In genomic region chr4:82437285-82438005, GRCh38 we compare ENCODE assay signal across 16 cellular contexts. TPM values are rescaled to one million over a fixed set of nuclear protein-coding genes. Genes with fewer than 3 reads are reported as not detected.
A peak's percentile ranks its signal among the peaks of the same experiment; 100 is the strongest.
DNase-seq lines count a peak whose midpoint lies in the region; ATAC-seq, FAIRE-seq and TF ChIP-seq lines count a peak whose summit lies in the region.
"Had no signal": no experiment of that assay in that cellular context is flagged by ENCODE, and none has a peak within 500 bp of the region (broad histone marks: within the 10 kb centered on the region; RNA-seq: fewer than 3 reads in every experiment).

No MANE protein-coding gene starts in this region.

- H4K20me1 ChIP-seq in astrocyte (ENCODE audit: insufficient read depth, low read length) (peaks cover 71% of the 10 kb centered on the region), keratinocyte (ENCODE audit: control insufficient read depth, extremely low read depth, insufficient read depth, low read length) (no peaks in the 10 kb centered on the region)

- H3K36me3 ChIP-seq in H7 (replicated peaks; ENCODE audit: control insufficient read depth, insufficient read depth, low read length) (no peaks in the 10 kb centered on the region), astrocyte (ENCODE audit: insufficient read depth, low read length) (no peaks in the 10 kb centered on the region), keratinocyte (ENCODE audit: control insufficient read depth in 2 of 2, extremely low read depth in 1 of 2, insufficient read depth in 2 of 2, low read length in 2 of 2) (peaks cover 3 to 18% of the 10 kb centered on the region in 2 experiments)

- H3K9me1 ChIP-seq in keratinocyte (ENCODE audit: control insufficient read depth, extremely low read depth, insufficient read depth, low read length): peaks cover 2% of the 10 kb centered on the region

- peaks cover 7% of the 10 kb centered on the region for H3K4me1 ChIP-seq in astrocyte (ENCODE audit: insufficient read depth, low read length)
- peaks cover 30% of the 10 kb centered on the region for H3K4me1 ChIP-seq in keratinocyte (ENCODE audit: control insufficient read depth, extremely low read depth, insufficient read depth, low read length)
- H3K4me1 ChIP-seq: SJSA1 had no signal

- H3K4me1 Mint-ChIP-seq in astrocyte (ENCODE audit: low read depth, unreplicated experiment): peaks cover 19% of the 10 kb centered on the region

- no peaks in the 10 kb centered on the region for H3K9me3 Mint-ChIP-seq in astrocyte (ENCODE audit: unreplicated experiment)
- H3K9me3 Mint-ChIP-seq: dendritic cell treated with granulocyte-macrophage colony-stimulating factor and Interleukin-4, amounts not matched to agents 40 ng/mL and 50 ng/mL, for 4 days had no signal

- ATAC-seq in GM21825 (IDR thresholded peaks at IDR 0.05; ENCODE audit: unreplicated experiment): no peak
- ATAC-seq: activated CD8-positive, alpha-beta memory T cell treated with anti-CD3 and anti-CD28 coated beads, Interleukin-2, amount 10 ng/mL, durations not matched to agents 7 days and 5 days had no signal

- H3K4me3 ChIP-seq in H7 (ENCODE audit: insufficient read depth, low read depth, low read length) (no peak overlapping the region), astrocyte (ENCODE audit: insufficient read depth, low read depth, low read length) (no peak overlapping the region), keratinocyte (ENCODE audit: control insufficient read depth in 2 of 3, extremely low read depth in 1 of 3, insufficient read depth in 2 of 3, low read depth in 1 of 3, low read length in 3 of 3) (peak overlapping the region in 2 of 3 experiments; percentile 34 to 49)
- H3K4me3 ChIP-seq: SJSA1 had no signal

- no peak overlapping the region for H3K27ac ChIP-seq in astrocyte (ENCODE audit: low read depth, low read length)
- H3K27ac ChIP-seq in keratinocyte (ENCODE audit: control insufficient read depth, insufficient read depth, low read length): peak overlapping the region; percentile 66
- H3K27ac ChIP-seq: SJSA1 had no signal

- no peak for FAIRE-seq in astrocyte (lab: Jason Lieb, UNC)
- FAIRE-seq in keratinocyte (lab: Jason Lieb, UNC): peak; percentile 97
- FAIRE-seq: islet of Langerhans, TTC549 had no signal

- dilution Hi-C loops in keratinocyte (cut with MboI; ENCODE audit: extremely low pct_ligation_motif_present, low sequenced_read_pairs): no loop called here

- H3K4me2 ChIP-seq in astrocyte (ENCODE audit: low read length) (no peak overlapping the region), keratinocyte (ENCODE audit: control insufficient read depth, extremely low read depth, insufficient read depth, low read depth, low read length) (peak overlapping the region; percentile 84)

- DNase-seq in AG08396 (ENCODE audit: low spot score): peak; percentile 26
- DNase-seq in H7: peak; percentile 23
- peak; percentile 16 for DNase-seq in astrocyte (ENCODE audit: low read depth)
- DNase-seq in keratinocyte (ENCODE audit: low read depth, low spot score): peak; percentile 78
- DNase-seq in A172 (ENCODE audit: low spot score): no peak
- no peak for DNase-seq in LoVo (ENCODE audit: low spot score)
- no peak for DNase-seq in superior temporal gyrus (ENCODE audit: extremely low spot score)
- DNase-seq: activated CD8-positive, alpha-beta memory T cell treated with anti-CD3 and anti-CD28 coated beads, Interleukin-2, amount 10 ng/mL, durations not matched to agents 7 days and 5 days; DMS53; retina; stimulated activated CD4-positive, alpha-beta T cell treated with anti-CD3 and anti-CD28 coated beads, Interleukin-2, amount 100 ng/mL, for 48 hours had no signal

- peaks cover 6% of the 10 kb centered on the region for H3K36me3 Mint-ChIP-seq in astrocyte (ENCODE audit: low read depth, unreplicated experiment)

- no peaks in the 10 kb centered on the region for H3K9me3 ChIP-seq in astrocyte (ENCODE audit: insufficient read depth, low read depth, low read length)
- H3K9me3 ChIP-seq in keratinocyte (ENCODE audit: control insufficient read depth, low read depth, low read length): no peaks in the 10 kb centered on the region

- no peaks in the 10 kb centered on the region for H3K27me3 ChIP-seq in H7 (ENCODE audit: control insufficient read depth, insufficient read depth, low read length)
- H3K27me3 ChIP-seq in astrocyte (ENCODE audit: insufficient read depth, low read length): no peaks in the 10 kb centered on the region
- no peaks in the 10 kb centered on the region for H3K27me3 ChIP-seq in keratinocyte (ENCODE audit: control insufficient read depth, extremely low read depth, insufficient read depth, low read length)
- H3K27me3 ChIP-seq: SJSA1 had no signal

- no peak for TF ChIP-seq CTCF in astrocyte (IDR thresholded peaks at IDR 0.05; ENCODE audit: insufficient read depth, low read depth, low read length)
- no peak for TF ChIP-seq CTCF in keratinocyte (optimal IDR thresholded peaks at IDR 0.05 in 1 of 3, IDR thresholded peaks at IDR 0.05 in 1 of 3, conservative IDR thresholded peaks at IDR 0.05 in 1 of 3; ENCODE audit: extremely low read depth in 1 of 3, insufficient read depth in 2 of 3, low read length in 3 of 3)

- peak overlapping the region; percentile 82 for H3K27ac Mint-ChIP-seq in astrocyte (ENCODE audit: unreplicated experiment)
- H3K27ac Mint-ChIP-seq: activated CD8-positive, alpha-beta memory T cell treated with anti-CD3 and anti-CD28 coated beads, Interleukin-2, amount 10 ng/mL, durations not matched to agents 7 days and 5 days; dendritic cell treated with granulocyte-macrophage colony-stimulating factor and Interleukin-4, amounts not matched to agents 40 ng/mL and 50 ng/mL, for 4 days had no signal

- H2AFZ ChIP-seq in astrocyte (ENCODE audit: low read depth, low read length) (no peak overlapping the region), keratinocyte (ENCODE audit: control insufficient read depth, low read length) (no peak overlapping the region)

- H3K27me3 Mint-ChIP-seq in astrocyte (ENCODE audit: low read depth, unreplicated experiment): no peaks in the 10 kb centered on the region
- H3K27me3 Mint-ChIP-seq: activated CD8-positive, alpha-beta memory T cell treated with anti-CD3 and anti-CD28 coated beads, Interleukin-2, amount 10 ng/mL, durations not matched to agents 7 days and 5 days; dendritic cell treated with granulocyte-macrophage colony-stimulating factor and Interleukin-4, amounts not matched to agents 40 ng/mL and 50 ng/mL, for 4 days had no signal

- peak overlapping the region; percentile 36 for H3K4me3 Mint-ChIP-seq in astrocyte (ENCODE audit: unreplicated experiment)
- H3K4me3 Mint-ChIP-seq: activated CD8-positive, alpha-beta memory T cell treated with anti-CD3 and anti-CD28 coated beads, Interleukin-2, amount 10 ng/mL, durations not matched to agents 7 days and 5 days; dendritic cell treated with granulocyte-macrophage colony-stimulating factor and Interleukin-4, amounts not matched to agents 40 ng/mL and 50 ng/mL, for 4 days had no signal

- H3K9ac ChIP-seq in astrocyte (ENCODE audit: low read length) (no peak overlapping the region), keratinocyte (ENCODE audit: control insufficient read depth, extremely low read depth, insufficient read depth, low read length) (peak overlapping the region; percentile 42)

- peaks cover 99% of the 10 kb centered on the region for H3K79me2 ChIP-seq in astrocyte (ENCODE audit: insufficient read depth, low read length)
- H3K79me2 ChIP-seq in keratinocyte (ENCODE audit: control insufficient read depth, insufficient read depth, low read length): peaks cover 92% of the 10 kb centered on the region

RNA-seq across cellular contexts. Expression of gene ENOPH1, which starts 7.1 kb away (rescaled TPM):
- 96.7 and 103 TPM in 2 replicates for total RNA-seq in H7 (2014; rRNA removed; shearing (Covaris generic))
- total RNA-seq in astrocyte: 32.0 and 32.6 TPM in 2 replicates
- polyA plus RNA-seq in keratinocyte: 17.6 to 29.4 TPM (median 20.9 TPM) in 3 replicates
- 39.8 TPM for polyA plus RNA-seq in keratinocyte (2011; ENCODE audit: low read depth)
- polyA plus RNA-seq in keratinocyte (2011; cell fraction: cytosol; rRNA removed): 24.4 and 33.4 TPM in 2 replicates
- polyA plus RNA-seq in keratinocyte (2011; cell fraction: nucleus; rRNA removed): 16.4 and 17.7 TPM in 2 replicates
- polyA plus RNA-seq in keratinocyte (2012; ENCODE audit: low replicate concordance): 38.0 and 42.4 TPM in 2 replicates
- 8.7 to 16.8 TPM (median 9.3 TPM) in 3 replicates for polyA minus RNA-seq in keratinocyte
- 12.3 TPM for polyA minus RNA-seq in keratinocyte (2011; cell fraction: cytosol; rRNA and poly(A)+ RNA removed)
- 4.0 and 9.9 TPM in 2 replicates for polyA minus RNA-seq in keratinocyte (2011; cell fraction: nucleus; rRNA and poly(A)+ RNA removed)
- 70.0 and 77.5 TPM in 2 replicates for total RNA-seq in A172 (2014; rRNA removed; shearing (Covaris generic))

RNA-seq across cellular contexts. Expression of gene HNRNPDL, which starts 7.2 kb away (rescaled TPM):
- 180 and 204 TPM in 2 replicates for total RNA-seq in H7 (2014; rRNA removed; shearing (Covaris generic))
- 205 and 220 TPM in 2 replicates for total RNA-seq in astrocyte
- polyA plus RNA-seq in keratinocyte: 119 to 292 TPM (median 229 TPM) in 3 replicates
- 325 TPM for polyA plus RNA-seq in keratinocyte (2011; ENCODE audit: low read depth)
- polyA plus RNA-seq in keratinocyte (2011; cell fraction: cytosol; rRNA removed): 125 and 139 TPM in 2 replicates
- polyA plus RNA-seq in keratinocyte (2011; cell fraction: nucleus; rRNA removed): 208 and 363 TPM in 2 replicates
- 180 and 231 TPM in 2 replicates for polyA plus RNA-seq in keratinocyte (2012; ENCODE audit: low replicate concordance)
- polyA minus RNA-seq in keratinocyte: 11.2 to 64.9 TPM (median 13.7 TPM) in 3 replicates
- polyA minus RNA-seq in keratinocyte (2011; cell fraction: cytosol; rRNA and poly(A)+ RNA removed): 49.1 TPM
- 25.3 and 42.9 TPM in 2 replicates for polyA minus RNA-seq in keratinocyte (2011; cell fraction: nucleus; rRNA and poly(A)+ RNA removed)
- 433 and 473 TPM in 2 replicates for total RNA-seq in A172 (2014; rRNA removed; shearing (Covaris generic))

Comparison
In these comparisons a context has a peak if more than half of its experiments do, and no peak if none do; other contexts are left out.
1. DNase-seq: peak in AG08396 (single experiment), H7 (single experiment), astrocyte (single experiment) and keratinocyte (single experiment); none in A172 (single experiment), LoVo (single experiment) and superior temporal gyrus (single experiment).
2. H3K4me3 ChIP-seq: peak in keratinocyte (2 of 3); none in H7 (single experiment) and astrocyte (single experiment).